Comparison of ENCODE assay signal across 9 cellular contexts in genomic region chr12:101854747-101855146, GRCh38. TPM values are rescaled to one million over a fixed set of nuclear protein-coding genes. Genes with fewer than 3 reads are reported as not detected.
DNase-seq lines count a peak whose midpoint lies in the region; ATAC-seq and TF ChIP-seq lines count a peak whose summit lies in the region.
"Had no signal": no experiment of that assay in that cellular context is flagged by ENCODE, and none has a peak within 500 bp of the region (broad histone marks: within the 10 kb centered on the region; RNA-seq: fewer than 3 reads in every experiment).

No MANE protein-coding gene starts in this region.

- H3K4me3 Mint-ChIP-seq in Caco-2 (ENCODE audit: unreplicated experiment): no peak overlapping the region
- H3K4me3 Mint-ChIP-seq: activated T-cell treated with anti-CD3 and anti-CD28 coated beads, Interleukin-2, amount 50 U/mL, for 72 hours had no signal

- peaks cover 18% of the 10 kb centered on the region for H3K4me1 Mint-ChIP-seq in Caco-2 (ENCODE audit: low read depth, unreplicated experiment)

- no peaks in the 10 kb centered on the region for H3K9me3 ChIP-seq in Caco-2
- no peaks in the 10 kb centered on the region for H3K9me3 ChIP-seq in SK-N-MC (ENCODE audit: low read depth, low read length)

- no peak overlapping the region for H3K9ac ChIP-seq in SK-N-MC (ENCODE audit: insufficient read length)

- TF ChIP-seq CTCF in Caco-2 (IDR thresholded peaks at IDR 0.05; ENCODE audit: insufficient read depth in 1 of 2, low read depth in 1 of 2, low read length in 1 of 2, severe bottlenecking in 1 of 2, unreplicated experiment in 1 of 2): no peak

- H3K4me3 ChIP-seq in Caco-2 (ENCODE audit: low read depth, low read length) (no peak overlapping the region), SK-N-MC (peak overlapping the region; percentile 44)

- ATAC-seq in GM19395 (IDR thresholded peaks at IDR 0.05; ENCODE audit: unreplicated experiment) (peak; percentile 51), HG03039 (IDR thresholded peaks at IDR 0.05; ENCODE audit: unreplicated experiment) (peak; percentile 35), left cardiac atrium (no peak)
- ATAC-seq: activated T-cell treated with anti-CD3 and anti-CD28 coated beads, Interleukin-2, amount 50 U/mL, for 72 hours had no signal

- intact Hi-C loops in Caco-2 (cut with micrococcal nuclease; ENCODE audit: unreplicated experiment): no loop called here
- intact Hi-C loops in left cardiac atrium (cut with DNase I): no loop called here

- H3K27me3 ChIP-seq in Caco-2 (replicated peaks; ENCODE audit: control insufficient read depth, insufficient read depth, low read length): no peaks in the 10 kb centered on the region

- H3K9me3 Mint-ChIP-seq in Caco-2 (ENCODE audit: unreplicated experiment): peaks cover 10% of the 10 kb centered on the region

- no TSS peak for BruUV-seq in Caco-2 (replicated peaks; lab: Mats Ljungman, UMichigan)

- H3K27ac Mint-ChIP-seq in Caco-2 (ENCODE audit: unreplicated experiment): peak overlapping the region; percentile 21
- H3K27ac Mint-ChIP-seq: activated T-cell treated with anti-CD3 and anti-CD28 coated beads, Interleukin-2, amount 50 U/mL, for 72 hours had no signal

- H3K27me3 Mint-ChIP-seq in Caco-2 (ENCODE audit: insufficient read depth, unreplicated experiment): no peaks in the 10 kb centered on the region

- H3K36me3 ChIP-seq in Caco-2 (ENCODE audit: control insufficient read depth, insufficient read depth, low read length): no peaks in the 10 kb centered on the region
- no peaks in the 10 kb centered on the region for H3K36me3 ChIP-seq in SK-N-MC (ENCODE audit: insufficient read depth, low read length)

- H3K27ac ChIP-seq in SK-N-MC: peak overlapping the region; percentile 75; the same call in 1 of the 2 replicates

- CTCF ChIA-PET in Caco-2 (lab: Charles Lee): no interaction called here

- DNase-seq in Caco-2: no peak
- DNase-seq in SK-N-MC (ENCODE audit: low read depth, low spot score): no peak
- no peak for DNase-seq in left cardiac atrium
- no peak for DNase-seq in DMS53 (lab: John Stamatoyannopoulos, UW)
- DNase-seq in AG08395 (ENCODE audit: low spot score): no peak
- no peak for DNase-seq in NCI-H524 (lab: John Stamatoyannopoulos, UW)
- DNase-seq: activated T-cell treated with anti-CD3 and anti-CD28 coated beads, Interleukin-2, amount 50 U/mL, for 72 hours had no signal

- POLR2A ChIA-PET in Caco-2 (lab: Charles Lee): interaction anchor here (0.6 kb wide), 1 partner anchor 470 kb away, joined by 5 read pairs; no protein-coding TSS in a partner anchor

- H3K4me1 ChIP-seq in Caco-2: peaks cover 12% of the 10 kb centered on the region

- no peaks in the 10 kb centered on the region for H3K36me3 Mint-ChIP-seq in Caco-2 (ENCODE audit: insufficient read depth, unreplicated experiment)

RNA-seq across cellular contexts. Expression of gene DRAM1, which starts 22.6 kb away (rescaled TPM):
- total RNA-seq in Caco-2 (2022): 44.5 and 46.4 TPM in 2 replicates
- total RNA-seq in left cardiac atrium: 10 to 100 TPM in 1 of 2 donors, 1 to 10 TPM in 1; 9.4 to 14.2 TPM

RNA-seq across cellular contexts. Expression of gene GNPTAB, which starts 24.0 kb away (rescaled TPM):
- total RNA-seq in Caco-2 (2022): 33.1 and 39.1 TPM in 2 replicates
- total RNA-seq in left cardiac atrium: 10 to 100 TPM; 41.1 to 45.1 TPM

Comparison
In these comparisons a context has a peak if more than half of its experiments do, and no peak if none do; other contexts are left out.
1. ATAC-seq: peak in GM19395 (single experiment) and HG03039 (single experiment); none in left cardiac atrium (0 of 2).